16 cellular contexts compared by ENCODE assay signal in the genomic region with DNA sequence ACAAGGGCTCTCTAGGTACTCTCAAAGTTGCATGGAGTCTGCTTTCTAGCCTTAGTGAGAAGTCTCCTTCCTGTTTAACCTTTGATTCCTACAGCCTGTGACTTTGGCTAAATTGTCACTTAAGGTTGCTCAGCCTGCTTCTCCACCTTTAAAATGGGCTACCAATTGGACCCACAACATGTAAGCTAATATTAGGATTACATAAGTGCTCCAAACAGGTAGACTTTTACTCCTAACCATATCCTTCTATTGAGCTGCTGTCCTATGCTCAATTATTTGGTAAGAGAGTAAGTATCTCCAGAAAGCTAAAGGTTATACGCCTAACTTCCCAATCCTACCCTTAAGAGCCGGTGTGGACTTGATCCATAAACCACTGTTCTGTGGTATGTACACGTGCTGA. TPM values are rescaled to one million over a fixed set of nuclear protein-coding genes. Genes with fewer than 3 reads are reported as not detected.
A peak's percentile ranks its signal among the peaks of the same experiment; 100 is the strongest.
DNase-seq lines count a peak whose midpoint lies in the region; ATAC-seq and TF ChIP-seq lines count a peak whose summit lies in the region.
"Had no signal": no experiment of that assay in that cellular context is flagged by ENCODE, and none has a peak within 500 bp of the region (broad histone marks: within the 10 kb centered on the region; RNA-seq: fewer than 3 reads in every experiment).

No MANE protein-coding gene starts in this region.

- no peak for DNase-seq in activated CD8-positive, alpha-beta memory T cell treated with anti-CD3 and anti-CD28 coated beads, Interleukin-2, amount 10 ng/mL, durations not matched to agents 7 days and 5 days
- no peak for DNase-seq in activated CD8-positive, alpha-beta memory T cell treated with anti-CD3 and anti-CD28 coated beads, Interleukin-2, amount 50 U/mL, for 4 hours
- DNase-seq in HFFc6 (no peak), WTC11 (ENCODE audit: low spot score) (no peak), NOMO-1 treated with dmso at 0.1 percent for 144 hours (lab: John Stamatoyannopoulos, UW; ENCODE audit: unreplicated experiment) (no peak), DMS53 (lab: John Stamatoyannopoulos, UW) (no peak)
- DNase-seq: effector CD8-positive, alpha-beta T cell; IMR-90; islet precursor cell; mucosa of descending colon; NCI-H146; NCI-H526; upper lobe of left lung had no signal

- no peaks in the 10 kb centered on the region for H3K27me3 Mint-ChIP-seq in activated CD8-positive, alpha-beta memory T cell treated with anti-CD3 and anti-CD28 coated beads, Interleukin-2, amount 10 ng/mL, durations not matched to agents 7 days and 5 days
- H3K27me3 Mint-ChIP-seq in HFFc6 (ENCODE audit: insufficient read depth): peaks cover 3% of the 10 kb centered on the region
- no peaks in the 10 kb centered on the region for H3K27me3 Mint-ChIP-seq in WTC11 (ENCODE audit: low read depth)

- no peaks in the 10 kb centered on the region for H3K9me3 Mint-ChIP-seq in activated CD8-positive, alpha-beta memory T cell treated with anti-CD3 and anti-CD28 coated beads, Interleukin-2, amount 10 ng/mL, durations not matched to agents 7 days and 5 days (ENCODE audit: low read depth)
- no peaks in the 10 kb centered on the region for H3K9me3 Mint-ChIP-seq in HFFc6
- no peaks in the 10 kb centered on the region for H3K9me3 Mint-ChIP-seq in WTC11

- H3K27ac Mint-ChIP-seq in activated CD8-positive, alpha-beta memory T cell treated with anti-CD3 and anti-CD28 coated beads, Interleukin-2, amount 10 ng/mL, durations not matched to agents 7 days and 5 days: peak overlapping the region; percentile 97
- peak overlapping the region; percentile 75; the same call in 1 of the 2 replicates for H3K27ac Mint-ChIP-seq in HFFc6
- no peak overlapping the region for H3K27ac Mint-ChIP-seq in WTC11

- TF ChIP-seq CTCF in HFFc6 (IDR thresholded peaks at IDR 0.05): no peak
- TF ChIP-seq CTCF in WTC11 (IDR thresholded peaks at IDR 0.05): no peak

- H3K9ac ChIP-seq in iPS-18a (ENCODE audit: low read length): peak overlapping the region; percentile 95

- H3K4me1 ChIP-seq in iPS-18a (ENCODE audit: control insufficient read depth, low read depth, low read length): peaks cover 4% of the 10 kb centered on the region

- POLR2A ChIA-PET in WTC11 (lab: Charles Lee): no interaction called here

- peak overlapping the region; percentile 81 for H3K4me3 ChIP-seq in iPS-18a (ENCODE audit: low read length)
- H3K4me3 ChIP-seq: breast epithelium, mucosa of descending colon, upper lobe of left lung had no signal

- CTCF ChIA-PET in activated CD8-positive, alpha-beta memory T cell treated with anti-CD3 and anti-CD28 coated beads, Interleukin-2, amount 10 ng/mL, durations not matched to agents 7 days and 5 days (lab: Charles Lee): interaction anchor here (1.8 to 4.7 kb wide), 3 partner anchors 10 to 75 kb away, joined by 5 to 37 read pairs (median 9); partner anchors contain the start of gene CDS2
- CTCF ChIA-PET in WTC11 (lab: Charles Lee): no interaction called here

- H3K36me3 ChIP-seq in iPS-18a (ENCODE audit: control insufficient read depth, low read depth, low read length): peaks cover 47% of the 10 kb centered on the region
- H3K36me3 ChIP-seq: breast epithelium had no signal

- H3K4me3 Mint-ChIP-seq in activated CD8-positive, alpha-beta memory T cell treated with anti-CD3 and anti-CD28 coated beads, Interleukin-2, amount 10 ng/mL, durations not matched to agents 7 days and 5 days: peak overlapping the region; percentile 90
- H3K4me3 Mint-ChIP-seq in HFFc6 (peak overlapping the region; percentile 96; the same call in 1 of the 2 replicates), WTC11 (peak overlapping the region; percentile 93)

- ATAC-seq in activated CD8-positive, alpha-beta memory T cell treated with anti-CD3 and anti-CD28 coated beads, Interleukin-2, amount 10 ng/mL, durations not matched to agents 7 days and 5 days: no peak
- ATAC-seq in WTC11 (no peak), HG02678 (IDR thresholded peaks at IDR 0.05; ENCODE audit: unreplicated experiment) (no peak)
- ATAC-seq: mucosa of descending colon had no signal

- peaks cover 59% of the 10 kb centered on the region for H3K36me3 Mint-ChIP-seq in activated CD8-positive, alpha-beta memory T cell treated with anti-CD3 and anti-CD28 coated beads, Interleukin-2, amount 10 ng/mL, durations not matched to agents 7 days and 5 days
- H3K36me3 Mint-ChIP-seq in HFFc6 (ENCODE audit: low read depth) (peaks cover 41% of the 10 kb centered on the region), WTC11 (peaks cover 53% of the 10 kb centered on the region)

- H3K27me3 ChIP-seq in iPS-18a (ENCODE audit: control insufficient read depth, insufficient read depth, low read length): no peaks in the 10 kb centered on the region
- H3K27me3 ChIP-seq: breast epithelium, upper lobe of left lung had no signal

- H3K9me3 ChIP-seq in iPS-18a (ENCODE audit: control insufficient read depth, low read depth, low read length): no peaks in the 10 kb centered on the region
- H3K9me3 ChIP-seq: breast epithelium, mucosa of descending colon, upper lobe of left lung had no signal

- H3K4me1 Mint-ChIP-seq in activated CD8-positive, alpha-beta memory T cell treated with anti-CD3 and anti-CD28 coated beads, Interleukin-2, amount 10 ng/mL, durations not matched to agents 7 days and 5 days: peaks cover 61% of the 10 kb centered on the region
- H3K4me1 Mint-ChIP-seq in HFFc6 (ENCODE audit: low read depth) (peaks cover 52% of the 10 kb centered on the region), WTC11 (peaks cover 46% of the 10 kb centered on the region)

- no peak overlapping the region for H3K27ac ChIP-seq in iPS-18a (ENCODE audit: low read length)
- H3K27ac ChIP-seq: breast epithelium, upper lobe of left lung had no signal

TF ChIP-seq in WTC11, 78 proteins besides CTCF, POLR2A, EP300 and RAD21:
- TF ChIP-seq AR (CRISPR knock-in tag; IDR thresholded peaks at IDR 0.05): no peak
- TF ChIP-seq NFATC4 (CRISPR knock-in tag; IDR thresholded peaks at IDR 0.05): 0 out of 2 replicates have a peak, but pooled peaks have one; percentile 17
TF ChIP-seq in WTC11: peak in this region for 1.

RNA-seq across cellular contexts. Expression of gene PCNA, which starts 2.9 kb away (rescaled TPM):
- 100 to 1,000 TPM; 548 to 587 TPM for total RNA-seq in activated CD8-positive, alpha-beta memory T cell treated with anti-CD3 and anti-CD28 coated beads, Interleukin-2, amount 10 ng/mL, durations not matched to agents 7 days and 5 days
- total RNA-seq in HFFc6 (2021; fragmentation: NEBNext Ultra II Directional; extraction: Animal tissue kit (Norgen Biotek cat#: 25700)): 100 to 1,000 TPM; 104 to 172 (median 152) TPM
- 239 to 262 TPM (median 240 TPM) in 3 replicates for total RNA-seq in WTC11 (2021)

RNA-seq across cellular contexts. Expression of gene TMEM230, which starts 4.0 kb away (rescaled TPM):
- 10 to 100 TPM; 57.0 to 82.4 TPM for total RNA-seq in activated CD8-positive, alpha-beta memory T cell treated with anti-CD3 and anti-CD28 coated beads, Interleukin-2, amount 10 ng/mL, durations not matched to agents 7 days and 5 days
- 100 to 1,000 TPM; 129 to 151 (median 144) TPM for total RNA-seq in HFFc6 (2021; fragmentation: NEBNext Ultra II Directional; extraction: Animal tissue kit (Norgen Biotek cat#: 25700))
- total RNA-seq in WTC11 (2021): 72.7 to 78.4 TPM (median 73.9 TPM) in 3 replicates

RNA-seq across cellular contexts. Expression of gene CDS2, which starts 9.9 kb away (rescaled TPM):
- total RNA-seq in activated CD8-positive, alpha-beta memory T cell treated with anti-CD3 and anti-CD28 coated beads, Interleukin-2, amount 10 ng/mL, durations not matched to agents 7 days and 5 days: 10 to 100 TPM; 62.2 to 63.5 TPM
- total RNA-seq in HFFc6 (2021; fragmentation: NEBNext Ultra II Directional; extraction: Animal tissue kit (Norgen Biotek cat#: 25700)): 10 to 100 TPM; 36.6 to 42.5 (median 39.2) TPM
- 49.1 to 56.6 TPM (median 54.9 TPM) in 3 replicates for total RNA-seq in WTC11 (2021)
